Comparison of ENCODE assay signal across 7 cellular contexts in the genomic region with DNA sequence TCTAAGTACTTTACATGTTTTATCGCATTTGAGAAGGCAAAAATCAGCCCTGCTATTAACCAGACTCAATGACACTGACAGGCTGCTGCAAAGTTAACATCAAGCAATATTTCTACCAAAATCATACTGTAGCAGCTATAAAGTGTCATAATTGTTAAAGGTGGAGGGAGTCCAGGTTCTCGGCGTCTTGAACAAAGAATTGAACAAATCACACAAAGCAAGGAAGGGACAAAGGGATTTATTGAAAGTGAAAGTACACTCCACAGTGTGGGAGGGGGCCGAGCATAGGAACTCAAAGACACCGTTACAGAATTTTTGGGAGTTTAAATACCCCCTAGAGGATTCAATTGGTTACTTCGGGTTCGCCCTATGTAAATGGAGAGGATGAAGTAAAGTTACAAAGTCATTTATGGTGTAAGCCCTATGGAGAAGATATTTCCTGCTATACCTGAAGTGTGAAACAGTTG. TPM values are rescaled to one million over a fixed set of nuclear protein-coding genes. Genes with fewer than 3 reads are reported as not detected.
A peak's percentile ranks its signal among the peaks of the same experiment; 100 is the strongest.
DNase-seq lines count a peak whose midpoint lies in the region; ATAC-seq and TF ChIP-seq lines count a peak whose summit lies in the region.

No MANE protein-coding gene starts in this region.

- no peak for ATAC-seq in gastroesophageal sphincter
- ATAC-seq in GM19351 (IDR thresholded peaks at IDR 0.05; ENCODE audit: unreplicated experiment): no peak
- no peak for ATAC-seq in GM19397 (IDR thresholded peaks at IDR 0.05; ENCODE audit: unreplicated experiment)

- no peaks in the 10 kb centered on the region for H3K36me3 ChIP-seq in SK-N-MC (ENCODE audit: insufficient read depth, low read length)
- H3K36me3 ChIP-seq in gastroesophageal sphincter: no peaks in the 10 kb centered on the region
- no peaks in the 10 kb centered on the region for H3K36me3 ChIP-seq in smooth muscle cell (ENCODE audit: low read depth)

- DNase-seq in HFF-Myc (ENCODE audit: extremely low read depth, low read depth) (no peak), SK-N-MC (ENCODE audit: low read depth, low spot score) (no peak), smooth muscle cell (lab: John Stamatoyannopoulos, UW; ENCODE audit: unreplicated experiment) (no peak), SIG-M5 (lab: John Stamatoyannopoulos, UW) (no peak)

- no peak for TF ChIP-seq CTCF in HFF-Myc (IDR thresholded peaks at IDR 0.05; ENCODE audit: low read depth, low read length, missing control alignments)
- TF ChIP-seq CTCF in gastroesophageal sphincter (IDR thresholded peaks at IDR 0.05): no peak
- no peak for TF ChIP-seq CTCF in smooth muscle cell (IDR thresholded peaks at IDR 0.05; ENCODE audit: borderline replicate concordance, insufficient read depth, poor library complexity, severe bottlenecking)

- H3K4me1 ChIP-seq in gastroesophageal sphincter (peaks cover 0 to 20% (median 3%) of the 10 kb centered on the region in 3 donors), smooth muscle cell (ENCODE audit: low read depth) (peaks cover 6% of the 10 kb centered on the region)

- no peaks in the 10 kb centered on the region for H4K20me1 ChIP-seq in smooth muscle cell (ENCODE audit: low read depth)

- H3K27me3 ChIP-seq in gastroesophageal sphincter (no peaks in the 10 kb centered on the region), smooth muscle cell (ENCODE audit: low read depth) (no peaks in the 10 kb centered on the region)

- H3K79me2 ChIP-seq in smooth muscle cell (ENCODE audit: low read depth): no peaks in the 10 kb centered on the region

- H3K9me3 ChIP-seq in SK-N-MC (ENCODE audit: low read depth, low read length) (no peaks in the 10 kb centered on the region), gastroesophageal sphincter (no peaks in the 10 kb centered on the region), smooth muscle cell (replicated peaks; ENCODE audit: low read depth) (no peaks in the 10 kb centered on the region)

- H2AFZ ChIP-seq in smooth muscle cell (ENCODE audit: low read depth): peak overlapping the region; percentile 100

- H3K27ac ChIP-seq in SK-N-MC: no peak overlapping the region
- H3K27ac ChIP-seq in gastroesophageal sphincter: peak overlapping the region in 1 of 4 donors; percentile 66
- H3K27ac ChIP-seq in smooth muscle cell (ENCODE audit: low read depth): peak overlapping the region; percentile 5

- peak overlapping the region; percentile 98 for H3K4me2 ChIP-seq in smooth muscle cell

- H3K4me3 ChIP-seq in HFF-Myc (replicated peaks; ENCODE audit: low read depth, low read length) (peak overlapping the region; percentile 55; the same call in 1 of the 2 replicates), SK-N-MC (peak overlapping the region; percentile 42; the same call in 1 of the 2 replicates), gastroesophageal sphincter (peak overlapping the region; percentile 61 to 78), smooth muscle cell (peak overlapping the region; percentile 98)

- WGBS in gastroesophageal sphincter (ENCODE audit: low coverage in 1 of 2), 2 donors: 20 to 26% methylated on average over 6 to 7 of the region's 7 CpGs
- WGBS in smooth muscle cell (ENCODE audit: low lambda C conversion rate): 38% methylated on average over 7 of the region's 7 CpGs

- no peaks in the 10 kb centered on the region for H3F3A ChIP-seq in smooth muscle cell (ENCODE audit: low read depth)

- TF ChIP-seq EP300 in gastroesophageal sphincter (IDR thresholded peaks at IDR 0.05): no peak

- TF ChIP-seq POLR2A in gastroesophageal sphincter (IDR thresholded peaks at IDR 0.05): no peak

- H3K9ac ChIP-seq in SK-N-MC (ENCODE audit: insufficient read length): no peak overlapping the region
- H3K9ac ChIP-seq in smooth muscle cell (ENCODE audit: low read depth): no peak overlapping the region

RNA-seq across cellular contexts. Expression of a gene that starts 12.9 kb away (rescaled TPM):
- total RNA-seq in gastroesophageal sphincter: 10 to 100 TPM in 1 of 4 donors, 1 to 10 TPM in 3; 2.7 to 15.9 (median 5.4) TPM
- total RNA-seq in smooth muscle cell: 6.4 and 11.8 TPM in 2 replicates
- 5.4 and 8.2 TPM in 2 replicates for polyA plus RNA-seq in smooth muscle cell

Comparison
In these comparisons a context has a peak if more than half of its experiments do, and no peak if none do; other contexts are left out.
1. H3K4me3 ChIP-seq: peak in every context shown above with its lines; median percentile 98 in smooth muscle cell; 70 in gastroesophageal sphincter; 55 in HFF-Myc; 42 in SK-N-MC.